Comparison of ENCODE assay signal across 1 cellular context in genomic region chr7:92809397-92810241, GRCh38.
TF ChIP-seq lines count a peak whose summit lies in the region.

No MANE protein-coding gene starts in this region.

TF ChIP-seq in K562, 482 proteins besides CTCF, POLR2A, EP300 and RAD21 (continued from another document and continues in another):
- TF ChIP-seq ZNF512 (tag; IDR thresholded peaks at IDR 0.05): no peak
- TF ChIP-seq, protein P1, sequence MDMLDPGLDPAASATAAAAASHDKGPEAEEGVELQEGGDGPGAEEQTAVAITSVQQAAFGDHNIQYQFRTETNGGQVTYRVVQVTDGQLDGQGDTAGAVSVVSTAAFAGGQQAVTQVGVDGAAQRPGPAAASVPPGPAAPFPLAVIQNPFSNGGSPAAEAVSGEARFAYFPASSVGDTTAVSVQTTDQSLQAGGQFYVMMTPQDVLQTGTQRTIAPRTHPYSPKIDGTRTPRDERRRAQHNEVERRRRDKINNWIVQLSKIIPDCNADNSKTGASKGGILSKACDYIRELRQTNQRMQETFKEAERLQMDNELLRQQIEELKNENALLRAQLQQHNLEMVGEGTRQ (CRISPR knock-in tag; IDR thresholded peaks at IDR 0.05): no peak
- peak in 1 of 3 experiments; percentile 58; a peak in 1 of 6 replicates for TF ChIP-seq ZBTB11 (CRISPR knock-in tag; IDR thresholded peaks at IDR 0.05)
- no peak; the same call in 1 of the 2 replicates for TF ChIP-seq ZNF311 (CRISPR knock-in tag; IDR thresholded peaks at IDR 0.05)
- TF ChIP-seq ZNF398 (CRISPR knock-in tag; IDR thresholded peaks at IDR 0.05): no peak
- no peak for TF ChIP-seq SP2 (IDR thresholded peaks at IDR 0.05; ENCODE audit: extremely low read depth, low read depth, low read length, poor library complexity, severe bottlenecking)
- TF ChIP-seq HMG20B (CRISPR knock-in tag; IDR thresholded peaks at IDR 0.05): no peak
- no peak for TF ChIP-seq LCOR (CRISPR knock-in tag; IDR thresholded peaks at IDR 0.05)
- TF ChIP-seq, protein P2, sequence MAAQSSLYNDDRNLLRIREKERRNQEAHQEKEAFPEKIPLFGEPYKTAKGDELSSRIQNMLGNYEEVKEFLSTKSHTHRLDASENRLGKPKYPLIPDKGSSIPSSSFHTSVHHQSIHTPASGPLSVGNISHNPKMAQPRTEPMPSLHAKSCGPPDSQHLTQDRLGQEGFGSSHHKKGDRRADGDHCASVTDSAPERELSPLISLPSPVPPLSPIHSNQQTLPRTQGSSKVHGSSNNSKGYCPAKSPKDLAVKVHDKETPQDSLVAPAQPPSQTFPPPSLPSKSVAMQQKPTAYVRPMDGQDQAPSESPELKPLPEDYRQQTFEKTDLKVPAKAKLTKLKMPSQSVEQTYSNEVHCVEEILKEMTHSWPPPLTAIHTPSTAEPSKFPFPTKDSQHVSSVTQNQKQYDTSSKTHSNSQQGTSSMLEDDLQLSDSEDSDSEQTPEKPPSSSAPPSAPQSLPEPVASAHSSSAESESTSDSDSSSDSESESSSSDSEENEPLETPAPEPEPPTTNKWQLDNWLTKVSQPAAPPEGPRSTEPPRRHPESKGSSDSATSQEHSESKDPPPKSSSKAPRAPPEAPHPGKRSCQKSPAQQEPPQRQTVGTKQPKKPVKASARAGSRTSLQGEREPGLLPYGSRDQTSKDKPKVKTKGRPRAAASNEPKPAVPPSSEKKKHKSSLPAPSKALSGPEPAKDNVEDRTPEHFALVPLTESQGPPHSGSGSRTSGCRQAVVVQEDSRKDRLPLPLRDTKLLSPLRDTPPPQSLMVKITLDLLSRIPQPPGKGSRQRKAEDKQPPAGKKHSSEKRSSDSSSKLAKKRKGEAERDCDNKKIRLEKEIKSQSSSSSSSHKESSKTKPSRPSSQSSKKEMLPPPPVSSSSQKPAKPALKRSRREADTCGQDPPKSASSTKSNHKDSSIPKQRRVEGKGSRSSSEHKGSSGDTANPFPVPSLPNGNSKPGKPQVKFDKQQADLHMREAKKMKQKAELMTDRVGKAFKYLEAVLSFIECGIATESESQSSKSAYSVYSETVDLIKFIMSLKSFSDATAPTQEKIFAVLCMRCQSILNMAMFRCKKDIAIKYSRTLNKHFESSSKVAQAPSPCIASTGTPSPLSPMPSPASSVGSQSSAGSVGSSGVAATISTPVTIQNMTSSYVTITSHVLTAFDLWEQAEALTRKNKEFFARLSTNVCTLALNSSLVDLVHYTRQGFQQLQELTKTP (IDR thresholded peaks at IDR 0.05; ENCODE audit: low read depth in 1 of 2, partially characterized antibody in 2 of 2): peak in 1 of 2 experiments; percentile 63
- TF ChIP-seq CHD4 (IDR thresholded peaks at IDR 0.05; ENCODE audit: insufficient read depth, insufficient replicate concordance, low read depth, low read length, poor library complexity, severe bottlenecking): no peak
- peak; percentile 32; the same call in 1 of the 2 replicates for TF ChIP-seq TAL1 (IDR thresholded peaks at IDR 0.05)
- no peak; the same call in 1 of the 2 replicates for TF ChIP-seq MECOM (CRISPR knock-in tag; IDR thresholded peaks at IDR 0.05)
- no peak for TF ChIP-seq SRSF3 (IDR thresholded peaks at IDR 0.05; ENCODE audit: insufficient read depth, low read length)
- no peak for TF ChIP-seq MEF2A (IDR thresholded peaks at IDR 0.05; ENCODE audit: control insufficient read depth, low read depth, low read length)
- TF ChIP-seq ATF7 (IDR thresholded peaks at IDR 0.05): peak; percentile 53
- TF ChIP-seq NR1H2 (CRISPR knock-in tag; IDR thresholded peaks at IDR 0.05): no peak
- TF ChIP-seq ZNF407 (IDR thresholded peaks at IDR 0.05; ENCODE audit: low read depth): no peak
- TF ChIP-seq, protein P3, sequence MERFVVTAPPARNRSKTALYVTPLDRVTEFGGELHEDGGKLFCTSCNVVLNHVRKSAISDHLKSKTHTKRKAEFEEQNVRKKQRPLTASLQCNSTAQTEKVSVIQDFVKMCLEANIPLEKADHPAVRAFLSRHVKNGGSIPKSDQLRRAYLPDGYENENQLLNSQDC (CRISPR knock-in tag; IDR thresholded peaks at IDR 0.05): no peak
- peak; percentile 87 for TF ChIP-seq CHAMP1 (IDR thresholded peaks at IDR 0.05)
- TF ChIP-seq LEF1 (IDR thresholded peaks at IDR 0.05): peak; percentile 82
- no peak for TF ChIP-seq GABPB2 (CRISPR knock-in tag; conservative IDR thresholded peaks at IDR 0.05)
- TF ChIP-seq ZNF354B (CRISPR knock-in tag; IDR thresholded peaks at IDR 0.05): no peak
- peak; percentile 99 for TF ChIP-seq L3MBTL2 (IDR thresholded peaks at IDR 0.05)
- peak; percentile 61; the same call in 1 of the 2 replicates for TF ChIP-seq POLR2H (tag; IDR thresholded peaks at IDR 0.05; ENCODE audit: low read depth)
- TF ChIP-seq HNRNPUL1 (IDR thresholded peaks at IDR 0.05; ENCODE audit: low read length): no peak
- peak; percentile 55; the same call in 1 of the 2 replicates for TF ChIP-seq CREB1 (IDR thresholded peaks at IDR 0.05)
- TF ChIP-seq CREB1 (CRISPR knock-in tag; IDR thresholded peaks at IDR 0.05): peak; percentile 69
- no peak for TF ChIP-seq GMEB1 (CRISPR knock-in tag; IDR thresholded peaks at IDR 0.05)
